ENCODE assay signal across 19 cellular contexts in genomic region chr2:178363252-178363651, GRCh38.
DNase-seq lines count a peak whose midpoint lies in the region; ATAC-seq, FAIRE-seq and TF ChIP-seq lines count a peak whose summit lies in the region.
"Had no signal": no experiment of that assay in that cellular context is flagged by ENCODE, and none has a peak within 500 bp of the region (broad histone marks: within the 10 kb centered on the region; RNA-seq: fewer than 3 reads in every experiment).

No MANE protein-coding gene starts in this region.

- in situ Hi-C loops in HepG2 (cut with HindIII; ENCODE audit: extremely low pct_ligation_motif_present, low pct_unique_long_range_greater_than_20kb): no loop called here

- H3K4me2 ChIP-seq in A549 (peak overlapping the region; percentile 5; the same call in 1 of the 3 replicates), HepG2 (ENCODE audit: low read depth, low read length) (no peak overlapping the region)

- ATAC-seq in A549 (peak; percentile 86 to 93), HepG2 (peak; percentile 91), HG02938 (IDR thresholded peaks at IDR 0.05; ENCODE audit: unreplicated experiment) (no peak), WTC11 (no peak)
- ATAC-seq: activated CD4-positive, CD25-positive, alpha-beta regulatory T cell treated with anti-CD3 and anti-CD28 coated beads, Interleukin-2, amount 50 U/mL, for 24 hours had no signal

- H3K9me3 Mint-ChIP-seq in nephron progenitor cell: peaks cover 10% of the 10 kb centered on the region
- H3K9me3 Mint-ChIP-seq in WTC11: peaks cover 13% of the 10 kb centered on the region
- H3K9me3 Mint-ChIP-seq: dendritic cell treated with granulocyte-macrophage colony-stimulating factor and Interleukin-4, amounts not matched to agents 40 ng/mL and 50 ng/mL, for 4 days; stimulated activated naive CD8-positive, alpha-beta T cell treated with anti-CD3 and anti-CD28 coated beads, Interleukin-15, Interleukin-2, amounts not matched to agents 100 ng/mL and 50 ng/mL, for 24 hours had no signal

- TF ChIP-seq POLR2A in A549 (IDR thresholded peaks at IDR 0.05; ENCODE audit: low read length) (no peak), HepG2 (IDR thresholded peaks at IDR 0.05; ENCODE audit: insufficient read depth in 1 of 2, low read depth in 2 of 2, low read length in 2 of 2) (no peak), esophagus squamous epithelium (IDR thresholded peaks at IDR 0.05) (no peak)

- no peak overlapping the region for H2AFZ ChIP-seq in HepG2 (ENCODE audit: low read length)

- POLR2A ChIA-PET in A549 (lab: Yijun Ruan, JAX): no interaction called here
- POLR2A ChIA-PET in HepG2 (lab: Yijun Ruan, JAX): no interaction called here
- POLR2A ChIA-PET in WTC11 (lab: Charles Lee): no interaction called here

- WGBS in A549 (ENCODE audit: missing lambda C conversion rate): 32% methylated on average over 7 of the region's 7 CpGs
- 17% methylated on average over 7 of the region's 7 CpGs for WGBS in HepG2 (ENCODE audit: low lambda C conversion rate)
- 50 to 70% methylated on average over 7 of the region's 7 CpGs for WGBS in esophagus squamous epithelium, 2 donors

- no peak for TF ChIP-seq EP300 in A549 (IDR thresholded peaks at IDR 0.05)
- no peak for TF ChIP-seq EP300 in HepG2 (IDR thresholded peaks at IDR 0.05; ENCODE audit: low read depth in 2 of 2, low read length in 2 of 2)
- no peak for TF ChIP-seq EP300 in HepG2 (CRISPR knock-in tag; IDR thresholded peaks at IDR 0.05; ENCODE audit: borderline replicate concordance)

- H3K36me3 Mint-ChIP-seq in nephron progenitor cell (ENCODE audit: low read depth) (peaks cover 16% of the 10 kb centered on the region), WTC11 (no peaks in the 10 kb centered on the region)
- H3K36me3 Mint-ChIP-seq: CD8-positive, alpha-beta memory T cell; naive B cell had no signal

- H3K36me3 ChIP-seq in bronchial epithelial cell (ENCODE audit: control insufficient read depth, insufficient read depth, low read length) (no peaks in the 10 kb centered on the region), HepG2 (replicated peaks in 1 of 2; ENCODE audit: control insufficient read depth in 1 of 2, insufficient read depth in 2 of 2, low read length in 2 of 2) (no peaks in the 10 kb centered on the region), esophagus squamous epithelium (peaks cover 0 to 5% (median 0%) of the 10 kb centered on the region in 3 donors)
- H3K36me3 ChIP-seq: lower lobe of right lung had no signal

- H3K27ac Mint-ChIP-seq in nephron progenitor cell (no peak overlapping the region), WTC11 (no peak overlapping the region)
- H3K27ac Mint-ChIP-seq: CD8-positive, alpha-beta memory T cell; dendritic cell treated with granulocyte-macrophage colony-stimulating factor and Interleukin-4, amounts not matched to agents 40 ng/mL and 50 ng/mL, for 4 days; naive B cell; stimulated activated naive CD8-positive, alpha-beta T cell treated with anti-CD3 and anti-CD28 coated beads, Interleukin-15, Interleukin-2, amounts not matched to agents 100 ng/mL and 50 ng/mL, for 24 hours had no signal

- TF ChIP-seq RAD21 in A549 (conservative IDR thresholded peaks at IDR 0.05 in 1 of 2, IDR thresholded peaks at IDR 0.05 in 1 of 2): no peak
- no peak for TF ChIP-seq RAD21 in HepG2 (CRISPR knock-in tag; IDR thresholded peaks at IDR 0.05)

- FAIRE-seq in A549 (lab: Jason Lieb, UNC): no peak
- peak; percentile 47 for FAIRE-seq in bronchial epithelial cell (lab: Jason Lieb, UNC)
- no peak for FAIRE-seq in HepG2 (lab: Jason Lieb, UNC)

- H3K79me2 ChIP-seq in HepG2 (ENCODE audit: insufficient read depth, low read length): no peaks in the 10 kb centered on the region

- intact Hi-C loops in HepG2 (cut with micrococcal nuclease; ENCODE audit: unreplicated experiment) (no loop called here), esophagus squamous epithelium (cut with DNase I) (no loop called here)

- H3K27ac ChIP-seq in A549 (peak overlapping the region; percentile 28 to 45; a peak in 2 of 6 replicates), HepG2 (ENCODE audit: extremely low read length, insufficient read depth, low read length) (no peak overlapping the region), esophagus squamous epithelium (no peak overlapping the region)
- H3K27ac ChIP-seq: lower lobe of right lung had no signal

- H3K27me3 ChIP-seq in bronchial epithelial cell (ENCODE audit: control insufficient read depth, insufficient read depth, low read length) (no peaks in the 10 kb centered on the region), HepG2 (ENCODE audit: control insufficient read depth in 1 of 2, insufficient read depth in 2 of 2, low read length in 2 of 2) (no peaks in the 10 kb centered on the region), esophagus squamous epithelium (no peaks in the 10 kb centered on the region)

- no peak overlapping the region for H3K9ac ChIP-seq in HepG2 (ENCODE audit: insufficient read depth, low read depth, low read length)

- H3K4me3 Mint-ChIP-seq in nephron progenitor cell (no peak overlapping the region), WTC11 (no peak overlapping the region)
- H3K4me3 Mint-ChIP-seq: CD8-positive, alpha-beta memory T cell; dendritic cell treated with granulocyte-macrophage colony-stimulating factor and Interleukin-4, amounts not matched to agents 40 ng/mL and 50 ng/mL, for 4 days; naive B cell; stimulated activated naive CD8-positive, alpha-beta T cell treated with anti-CD3 and anti-CD28 coated beads, Interleukin-15, Interleukin-2, amounts not matched to agents 100 ng/mL and 50 ng/mL, for 24 hours had no signal

- TF ChIP-seq CTCF in A549 (IDR thresholded peaks at IDR 0.05): no peak
- no peak for TF ChIP-seq CTCF in LNCaP clone FGC (IDR thresholded peaks at IDR 0.05; ENCODE audit: control insufficient read depth, extremely low read depth, insufficient read depth)
- no peak for TF ChIP-seq CTCF in bronchial epithelial cell (IDR thresholded peaks at IDR 0.05; ENCODE audit: insufficient read depth, low read length, severe bottlenecking)
- TF ChIP-seq CTCF in HepG2 (CRISPR knock-in tag; IDR thresholded peaks at IDR 0.05): no peak
- TF ChIP-seq CTCF in nephron progenitor cell (IDR thresholded peaks at IDR 0.05): no peak
- no peak for TF ChIP-seq CTCF in esophagus squamous epithelium (IDR thresholded peaks at IDR 0.05)
- TF ChIP-seq CTCF in WTC11 (IDR thresholded peaks at IDR 0.05): no peak

- H3K27me3 Mint-ChIP-seq in nephron progenitor cell (ENCODE audit: low read depth, poor library complexity): no peaks in the 10 kb centered on the region
- H3K27me3 Mint-ChIP-seq in WTC11 (ENCODE audit: low read depth): no peaks in the 10 kb centered on the region
- H3K27me3 Mint-ChIP-seq: dendritic cell treated with granulocyte-macrophage colony-stimulating factor and Interleukin-4, amounts not matched to agents 40 ng/mL and 50 ng/mL, for 4 days had no signal

- DNase-seq in A549 (ENCODE audit: low read depth in 1 of 2, low spot score in 1 of 2) (peak; percentile 7 to 43), LNCaP clone FGC (ENCODE audit: low read depth) (peak; percentile 25), bronchial epithelial cell (ENCODE audit: low read depth) (peak; percentile 97), HepG2 (ENCODE audit: low spot score) (peak; percentile 56), nephron progenitor cell (no peak), esophagus squamous epithelium (lab: John Stamatoyannopoulos, UW) (no peak), WTC11 (ENCODE audit: low spot score) (no peak)
- DNase-seq: activated CD8-positive, alpha-beta memory T cell treated with anti-CD3 and anti-CD28 coated beads, Interleukin-2, amount 50 U/mL, for 4 hours; activated gamma-delta T cell; CD8-positive, alpha-beta memory T cell; lower lobe of right lung; naive B cell; NCI-H1417; SHP77; stimulated activated CD4-positive, alpha-beta T cell treated with anti-CD3 and anti-CD28 coated beads, Interleukin-15, amount 100 ng/mL, for 24 hours had no signal

- H4K20me1 ChIP-seq in HepG2 (ENCODE audit: insufficient read depth, low read length): no peaks in the 10 kb centered on the region

- H3K4me3 ChIP-seq in A549 (no peak overlapping the region), LNCaP clone FGC (ENCODE audit: low read depth, low read length) (no peak overlapping the region), bronchial epithelial cell (ENCODE audit: low read depth, low read length) (no peak overlapping the region), HepG2 (replicated peaks in 1 of 3; ENCODE audit: insufficient read depth in 1 of 3, low read depth in 2 of 3, low read length in 3 of 3) (no peak overlapping the region), esophagus squamous epithelium (no peak overlapping the region)
- H3K4me3 ChIP-seq: lower lobe of right lung had no signal

- H3K4me1 ChIP-seq in A549 (peaks cover 5% of the 10 kb centered on the region; the same call in 2 of the 3 replicates), HepG2 (ENCODE audit: insufficient read depth, low read length) (no peaks in the 10 kb centered on the region), esophagus squamous epithelium (no peaks in the 10 kb centered on the region)
- H3K4me1 ChIP-seq: lower lobe of right lung had no signal

- H3K4me1 Mint-ChIP-seq in nephron progenitor cell (peaks cover 8% of the 10 kb centered on the region), WTC11 (peaks cover 6% of the 10 kb centered on the region)
- H3K4me1 Mint-ChIP-seq: CD8-positive, alpha-beta memory T cell; naive B cell had no signal

- CTCF ChIA-PET in A549 (lab: Yijun Ruan, JAX) (no interaction called here), HepG2 (lab: Yijun Ruan, JAX; ENCODE audit: low intra/inter-chr PET ratio, low total read pairs) (no interaction called here), WTC11 (lab: Charles Lee) (interaction anchor here (1.1 kb wide), 1 partner anchor 51 kb away, joined by 5 read pairs; no protein-coding TSS in a partner anchor)

- H3K9me3 ChIP-seq in A549 (peaks cover 9% of the 10 kb centered on the region; the same call in 2 of the 3 replicates), HepG2 (ENCODE audit: low read length) (no peaks in the 10 kb centered on the region), esophagus squamous epithelium (no peaks in the 10 kb centered on the region)
- H3K9me3 ChIP-seq: lower lobe of right lung had no signal

- no TSS peak for BruUV-seq in HepG2 (replicated peaks; lab: Mats Ljungman, UMichigan)

TF ChIP-seq in HepG2, 621 proteins besides CTCF, POLR2A, EP300 and RAD21 (continues in another document):
- no peak for TF ChIP-seq ZNF562 (CRISPR knock-in tag; IDR thresholded peaks at IDR 0.05; ENCODE audit: borderline replicate concordance)

TF ChIP-seq in WTC11, 78 proteins besides CTCF, POLR2A, EP300 and RAD21 (continues in another document):
- TF ChIP-seq MXD4 (CRISPR knock-in tag; IDR thresholded peaks at IDR 0.05; ENCODE audit: borderline replicate concordance) (no peak), FOXK1 (CRISPR knock-in tag; IDR thresholded peaks at IDR 0.05) (no peak), FOXJ3 (CRISPR knock-in tag; IDR thresholded peaks at IDR 0.05; ENCODE audit: borderline replicate concordance) (no peak), CDX4 (CRISPR knock-in tag; IDR thresholded peaks at IDR 0.05; ENCODE audit: borderline replicate concordance) (no peak), ZNF317 (CRISPR knock-in tag; IDR thresholded peaks at IDR 0.05; ENCODE audit: borderline replicate concordance, low read depth) (no peak)

Comparison
In these comparisons a context has a peak if more than half of its experiments do, and no peak if none do; other contexts are left out.
1. ATAC-seq: peak in A549 (2 of 2) and HepG2 (single experiment); none in HG02938 (single experiment) and WTC11 (single experiment).
2. DNase-seq: peak in A549 (2 of 2), LNCaP clone FGC (single experiment), bronchial epithelial cell (single experiment) and HepG2 (single experiment); none in nephron progenitor cell (single experiment), esophagus squamous epithelium (single experiment) and WTC11 (single experiment).
3. H3K27ac ChIP-seq: peak in A549 (2 of 2); none in HepG2 (single experiment) and esophagus squamous epithelium (0 of 4).